ENCODE assay signal across 10 cellular contexts in the genomic region with DNA sequence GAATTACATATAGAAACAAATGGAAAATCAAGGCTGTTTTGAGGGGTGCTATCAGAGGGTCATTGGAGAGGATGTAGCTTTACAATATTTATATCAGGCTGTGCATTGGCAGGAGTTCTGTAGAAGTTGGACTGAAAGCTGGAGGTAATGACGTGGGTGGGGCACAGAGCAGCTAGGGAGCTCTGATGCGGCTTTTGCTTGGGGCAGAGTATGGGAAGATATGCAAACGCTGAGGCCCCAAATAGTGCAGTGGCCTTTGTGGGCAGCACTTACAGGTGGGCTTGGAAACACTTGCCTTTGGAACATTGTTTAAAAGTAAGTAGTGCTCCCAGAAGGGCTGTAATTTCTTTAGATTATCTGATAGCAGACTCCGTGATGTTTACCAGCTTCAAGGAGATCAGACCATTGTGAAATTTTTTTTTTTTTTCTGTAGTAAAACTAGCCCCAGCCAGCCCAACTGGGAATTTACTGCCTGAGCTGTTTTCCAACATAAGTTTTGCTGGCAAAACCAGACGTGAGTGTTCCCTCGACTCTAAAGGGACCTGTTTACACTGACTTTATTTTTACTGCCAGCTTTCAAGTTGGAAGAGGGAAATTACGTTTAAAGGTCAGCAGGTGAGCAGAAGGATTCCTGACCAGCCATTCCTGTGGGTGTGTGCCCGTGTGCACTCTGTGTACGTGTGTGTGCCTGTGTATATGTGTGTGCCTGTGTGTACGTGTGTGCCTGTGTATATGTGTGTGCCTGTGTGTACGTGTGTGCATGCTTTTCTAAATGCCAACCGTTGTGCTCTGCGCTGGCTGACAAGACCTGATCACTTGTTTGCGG. TPM values are rescaled to one million over a fixed set of nuclear protein-coding genes. Genes with fewer than 3 reads are reported as not detected.
DNase-seq lines count a peak whose midpoint lies in the region; ATAC-seq, FAIRE-seq and TF ChIP-seq lines count a peak whose summit lies in the region.
"Had no signal": no experiment of that assay in that cellular context is flagged by ENCODE, and none has a peak within 500 bp of the region (broad histone marks: within the 10 kb centered on the region; RNA-seq: fewer than 3 reads in every experiment).

MAB21L3 (plus strand) TSS at position 204 of the 826 bp plus-strand sequence. CDS start 1,217 bp downstream, outside the sequence.

- H3K36me3 Mint-ChIP-seq in stimulated activated memory B cell treated with anti-CD40 and anti-IgM and Interleukin-4, amounts not matched to agents 10 μg/mL and 1 μg/mL and 100 μg/mL, for 72 hours = no peaks in the 10 kb centered on the region
- no peaks in the 10 kb centered on the region for H3K36me3 Mint-ChIP-seq in T-helper 2 cell treated with Interferon-gamma antibody and Interleukin-4, amounts not matched to agents 5 μg/mL and 100 μg/mL, for 36 hours (ENCODE audit: low read depth)
- H3K36me3 Mint-ChIP-seq in activated CD4-positive, alpha-beta T cell treated with anti-CD3 and anti-CD28 coated beads, Interleukin-2, amount 10 ng/mL, durations not matched to agents 7 days and 5 days (ENCODE audit: low read depth) = no peaks in the 10 kb centered on the region

- H3K27ac ChIP-seq in H1 (ENCODE audit: low read depth, low read length) = no peak within 1 kb of the TSS

- TF ChIP-seq EP300 in H1 (IDR thresholded peaks at IDR 0.05; ENCODE audit: borderline replicate concordance in 1 of 2, low read depth in 2 of 2, low read length in 2 of 2) = no peak

- no peak within 1 kb of the TSS for H3K56ac ChIP-seq in H1 (replicated peaks; ENCODE audit: insufficient read length, low read depth, low read length)

- H3K9me3 Mint-ChIP-seq in stimulated activated memory B cell treated with anti-CD40 and anti-IgM and Interleukin-4, amounts not matched to agents 10 μg/mL and 1 μg/mL and 100 μg/mL, for 72 hours = no peaks in the 10 kb centered on the region
- no peaks in the 10 kb centered on the region for H3K9me3 Mint-ChIP-seq in T-helper 2 cell treated with Interferon-gamma antibody and Interleukin-4, amounts not matched to agents 5 μg/mL and 100 μg/mL, for 36 hours
- H3K9me3 Mint-ChIP-seq in activated CD4-positive, alpha-beta T cell treated with anti-CD3 and anti-CD28 coated beads, Interleukin-2, amount 10 ng/mL, durations not matched to agents 7 days and 5 days = no peaks in the 10 kb centered on the region

- no peaks in the 10 kb centered on the region for H3K36me3 ChIP-seq in H1 (ENCODE audit: control insufficient read depth in 2 of 4, insufficient read depth in 4 of 4, low read length in 3 of 4)

- peak within 1 kb of the TSS; percentile 10 for H3K27ac Mint-ChIP-seq in stimulated activated memory B cell treated with anti-CD40 and anti-IgM and Interleukin-4, amounts not matched to agents 10 μg/mL and 1 μg/mL and 100 μg/mL, for 72 hours
- H3K27ac Mint-ChIP-seq in T-helper 2 cell treated with Interferon-gamma antibody and Interleukin-4, amounts not matched to agents 5 μg/mL and 100 μg/mL, for 36 hours = no peak within 1 kb of the TSS
- no peak within 1 kb of the TSS for H3K27ac Mint-ChIP-seq in activated CD4-positive, alpha-beta T cell treated with anti-CD3 and anti-CD28 coated beads, Interleukin-2, amount 10 ng/mL, durations not matched to agents 7 days and 5 days

- no peak within 1 kb of the TSS for H3K18ac ChIP-seq in H1 (ENCODE audit: extremely low read depth, low read length)

- H3K79me1 ChIP-seq in H1 (ENCODE audit: low read depth, low read length) = no peaks in the 10 kb centered on the region

- DNase-seq in H1 (ENCODE audit: low read depth in 1 of 2, low spot score in 2 of 2) (no peak), NCI-H2081 (lab: John Stamatoyannopoulos, UW) (no peak), dermis blood vessel endothelial cell (no peak)
- DNase-seq in T-helper 2 cell treated with Interferon-gamma antibody and Interleukin-4, amounts not matched to agents 5 μg/mL and 100 μg/mL, for 36 hours (ENCODE audit: low spot score) = no peak
- no peak for DNase-seq in activated CD4-positive, alpha-beta T cell treated with anti-CD3 and anti-CD28 coated beads, Interleukin-2, amount 10 ng/mL, durations not matched to agents 7 days and 5 days
- DNase-seq: stimulated activated CD8-positive, alpha-beta memory T cell treated with anti-CD3 and anti-CD28 coated beads, Interleukin-4, amount 100 ng/mL, for 48 hours had no signal

- H3K4me1 Mint-ChIP-seq in stimulated activated memory B cell treated with anti-CD40 and anti-IgM and Interleukin-4, amounts not matched to agents 10 μg/mL and 1 μg/mL and 100 μg/mL, for 72 hours = peaks cover 9% of the 10 kb centered on the region
- H3K4me1 Mint-ChIP-seq in T-helper 2 cell treated with Interferon-gamma antibody and Interleukin-4, amounts not matched to agents 5 μg/mL and 100 μg/mL, for 36 hours (ENCODE audit: low read depth) = no peaks in the 10 kb centered on the region
- H3K4me1 Mint-ChIP-seq in activated CD4-positive, alpha-beta T cell treated with anti-CD3 and anti-CD28 coated beads, Interleukin-2, amount 10 ng/mL, durations not matched to agents 7 days and 5 days = no peaks in the 10 kb centered on the region

- no peak within 1 kb of the TSS for H2BK12ac ChIP-seq in H1 (ENCODE audit: low read depth, low read length)

- no peak for TF ChIP-seq RAD21 in H1 (IDR thresholded peaks at IDR 0.05 in 1 of 2, conservative IDR thresholded peaks at IDR 0.05 in 1 of 2; ENCODE audit: low read depth in 2 of 2, low read length in 2 of 2)

- FAIRE-seq in H1 (lab: Jason Lieb, UNC) = no peak
- FAIRE-seq: colon had no signal

- POLR2A ChIA-PET in H1 (lab: Charles Lee; ENCODE audit: partially characterized antibody) = no interaction called here
- POLR2A ChIA-PET in activated CD4-positive, alpha-beta T cell treated with anti-CD3 and anti-CD28 coated beads, Interleukin-2, amount 10 ng/mL, durations not matched to agents 7 days and 5 days (lab: Charles Lee) = no interaction called here

- TF ChIP-seq POLR2A in H1 (IDR thresholded peaks at IDR 0.05; ENCODE audit: control extremely low read depth in 1 of 2, low read depth in 2 of 2, low read length in 2 of 2) = no peak

- H3K4me3 ChIP-seq in H1 (ENCODE audit: extremely low read depth in 1 of 4, insufficient read depth in 2 of 4, low read depth in 3 of 4, low read length in 4 of 4) = no peak within 1 kb of the TSS

- no peaks in the 10 kb centered on the region for H3K9me3 ChIP-seq in H1 (ENCODE audit: insufficient read depth in 2 of 2, low read depth in 1 of 2, low read length in 1 of 2)

- H3K9ac ChIP-seq in H1 (replicated peaks in 1 of 4; ENCODE audit: extremely low read depth in 1 of 4, low read depth in 3 of 4, low read length in 3 of 4) = no peak within 1 kb of the TSS

- H2BK15ac ChIP-seq in H1 (ENCODE audit: low read length) = no peak within 1 kb of the TSS

- H2BK20ac ChIP-seq in H1 (ENCODE audit: low read length) = no peak within 1 kb of the TSS

- H3K27me3 ChIP-seq in H1 (replicated peaks in 1 of 4; ENCODE audit: control insufficient read depth in 3 of 4, extremely low read depth in 1 of 4, insufficient read depth in 3 of 4, low read length in 3 of 4) = peaks cover 0 to 1% (median 0%) of the 10 kb centered on the region in 4 experiments; a peak in 1 of 7 replicates

- no peak within 1 kb of the TSS for H4K91ac ChIP-seq in H1 (replicated peaks; ENCODE audit: insufficient read length, low read length)

- peak; percentile 61 for ATAC-seq in GM19351 (IDR thresholded peaks at IDR 0.05; ENCODE audit: unreplicated experiment)
- peak; percentile 67 for ATAC-seq in HG03025 (IDR thresholded peaks at IDR 0.05; ENCODE audit: low FRiP score, unreplicated experiment)
- ATAC-seq in stimulated activated memory B cell treated with anti-CD40 and anti-IgM and Interleukin-4, amounts not matched to agents 10 μg/mL and 1 μg/mL and 100 μg/mL, for 72 hours = peak; percentile 65

- H3K4me2 ChIP-seq in H1 (ENCODE audit: insufficient read depth in 1 of 2, low read depth in 2 of 2, low read length in 2 of 2) = no peak within 1 kb of the TSS

- no peaks in the 10 kb centered on the region for H3K4me1 ChIP-seq in H1 (replicated peaks in 1 of 4; ENCODE audit: control insufficient read depth in 3 of 4, insufficient read depth in 4 of 4, low read length in 3 of 4)

- no peak within 1 kb of the TSS for H4K5ac ChIP-seq in H1 (ENCODE audit: insufficient read length, low read depth, low read length)

- 85% methylated on average over 14 of the region's 14 CpGs; no CpG with 5 or more reads in 1 of the 2 experiments for WGBS in H1 (ENCODE audit: extremely low coverage in 1 of 2, insufficient coverage in 1 of 2, insufficient read length in 1 of 2, insufficient replicate concordance in 2 of 2, low coverage in 1 of 2, low lambda C conversion rate in 2 of 2, missing lambda C conversion rate in 1 of 2), 2 experiments

- H3K79me2 ChIP-seq in H1 (ENCODE audit: control insufficient read depth in 1 of 2, insufficient read depth in 2 of 2, low read length in 2 of 2) = no peaks in the 10 kb centered on the region

- H4K8ac ChIP-seq in H1 (ENCODE audit: extremely low read depth, insufficient read depth, low read length) = no peak within 1 kb of the TSS

- no peak within 1 kb of the TSS for H3K14ac ChIP-seq in H1 (ENCODE audit: insufficient read length)

- H3K4me3 Mint-ChIP-seq in stimulated activated memory B cell treated with anti-CD40 and anti-IgM and Interleukin-4, amounts not matched to agents 10 μg/mL and 1 μg/mL and 100 μg/mL, for 72 hours = peak within 1 kb of the TSS; percentile 8
- no peak within 1 kb of the TSS for H3K4me3 Mint-ChIP-seq in T-helper 2 cell treated with Interferon-gamma antibody and Interleukin-4, amounts not matched to agents 5 μg/mL and 100 μg/mL, for 36 hours
- H3K4me3 Mint-ChIP-seq in activated CD4-positive, alpha-beta T cell treated with anti-CD3 and anti-CD28 coated beads, Interleukin-2, amount 10 ng/mL, durations not matched to agents 7 days and 5 days = no peak within 1 kb of the TSS

- no peak within 1 kb of the TSS for H3K23ac ChIP-seq in H1 (ENCODE audit: insufficient read length)

- no peak within 1 kb of the TSS for H3K4ac ChIP-seq in H1 (replicated peaks; ENCODE audit: insufficient read length, low read depth, low read length)

- no peaks in the 10 kb centered on the region for H4K20me1 ChIP-seq in H1 (replicated peaks in 1 of 2; ENCODE audit: control insufficient read depth in 1 of 2, insufficient read depth in 2 of 2, low read length in 2 of 2)

- no peak within 1 kb of the TSS for H2BK120ac ChIP-seq in H1 (replicated peaks; ENCODE audit: low read depth, low read length)

- H3K23me2 ChIP-seq in H1 (ENCODE audit: low read depth, low read length) = no peaks in the 10 kb centered on the region

- CTCF ChIA-PET in H1 (lab: Charles Lee; ENCODE audit: partially characterized antibody) = interaction anchor here (0.6 to 1.7 kb wide), 4 partner anchors 15 to 1643 kb away, joined by 3 to 6 read pairs (median 4); no protein-coding TSS in a partner anchor
- CTCF ChIA-PET in activated CD4-positive, alpha-beta T cell treated with anti-CD3 and anti-CD28 coated beads, Interleukin-2, amount 10 ng/mL, durations not matched to agents 7 days and 5 days (lab: Charles Lee) = interaction anchor here (0.5 to 0.7 kb wide), 2 partner anchors 107 to 374 kb away, joined by 3 read pairs; no protein-coding TSS in a partner anchor

- H3K27me3 Mint-ChIP-seq in stimulated activated memory B cell treated with anti-CD40 and anti-IgM and Interleukin-4, amounts not matched to agents 10 μg/mL and 1 μg/mL and 100 μg/mL, for 72 hours = peaks cover 37% of the 10 kb centered on the region
- peaks cover 2% of the 10 kb centered on the region for H3K27me3 Mint-ChIP-seq in T-helper 2 cell treated with Interferon-gamma antibody and Interleukin-4, amounts not matched to agents 5 μg/mL and 100 μg/mL, for 36 hours (ENCODE audit: low read depth)
- H3K27me3 Mint-ChIP-seq in activated CD4-positive, alpha-beta T cell treated with anti-CD3 and anti-CD28 coated beads, Interleukin-2, amount 10 ng/mL, durations not matched to agents 7 days and 5 days = peaks cover 7% of the 10 kb centered on the region

- H2BK5ac ChIP-seq in H1 (ENCODE audit: low read depth, low read length) = no peak within 1 kb of the TSS

- peak within 1 kb of the TSS; percentile 61; the same call in 1 of the 2 replicates for H2AFZ ChIP-seq in H1 (ENCODE audit: low read length)

- H2AK5ac ChIP-seq in H1 (ENCODE audit: low read depth, low read length) = no peak within 1 kb of the TSS

- no peak for TF ChIP-seq CTCF in H1 (IDR thresholded peaks at IDR 0.05; ENCODE audit: control extremely low read depth in 1 of 3, insufficient read depth in 1 of 3, low read depth in 1 of 3, low read length in 3 of 3)

RNA-seq across cellular contexts. Expression of gene MAB21L3, which starts in this region (rescaled TPM):
- not detected in 2 replicates for total RNA-seq in H1 (2021; fragmentation: NEBNext Ultra II Directional; extraction: Animal tissue kit (Norgen Biotek cat#: 25700))
- polyA plus RNA-seq in H1 (2011; rRNA removed) = not detected in 2 replicates
- not detected for polyA plus RNA-seq in H1 (2011; cell fraction: cytosol; rRNA removed)
- polyA plus RNA-seq in H1 (2011; cell fraction: nucleus; rRNA removed) = not detected
- not detected in 4 replicates for polyA plus RNA-seq in H1 (2012, experiment 1 of 2)
- polyA plus RNA-seq in H1 (2012, experiment 2 of 2) = not detected
- not detected for polyA plus RNA-seq in H1 (2013, experiment 1 of 2)
- 0.02 TPM for polyA plus RNA-seq in H1 (2013, experiment 2 of 2)
- polyA minus RNA-seq in H1 (2011; rRNA and poly(A)+ RNA removed) = not detected in 2 replicates
- polyA minus RNA-seq in H1 (2011; cell fraction: cytosol; rRNA and poly(A)+ RNA removed) = not detected
- polyA minus RNA-seq in H1 (2011; cell fraction: nucleus; rRNA and poly(A)+ RNA removed) = not detected
- total RNA-seq in dermis blood vessel endothelial cell = under 0.01 and 0.09 TPM in 2 replicates
- not detected for total RNA-seq in activated CD4-positive, alpha-beta T cell treated with anti-CD3 and anti-CD28 coated beads, Interleukin-2, amount 10 ng/mL, durations not matched to agents 7 days and 5 days
